ENCODE assay signal across 18 cellular contexts in the genomic region with DNA sequence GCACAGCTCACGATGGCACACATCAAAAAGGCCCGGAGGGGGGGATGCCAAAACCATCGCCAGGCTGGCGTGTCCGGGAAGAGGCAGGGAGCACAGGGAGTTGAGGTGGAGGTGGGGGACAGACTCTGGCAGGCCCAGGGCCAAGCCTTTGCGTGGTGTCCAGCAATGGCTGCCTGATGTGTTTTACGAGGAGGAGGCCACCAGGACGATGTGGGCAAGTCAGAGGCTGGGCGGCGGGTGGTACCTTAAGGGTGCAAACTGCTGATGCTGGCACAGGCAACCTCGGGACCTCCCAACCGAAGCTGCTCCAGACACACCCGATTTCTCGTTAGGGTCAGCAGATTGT. TPM values are rescaled to one million over a fixed set of nuclear protein-coding genes. Genes with fewer than 3 reads are reported as not detected.
DNase-seq lines count a peak whose midpoint lies in the region; ATAC-seq, FAIRE-seq and TF ChIP-seq lines count a peak whose summit lies in the region.
"Had no signal": no experiment of that assay in that cellular context is flagged by ENCODE, and none has a peak within 500 bp of the region (broad histone marks: within the 10 kb centered on the region; RNA-seq: fewer than 3 reads in every experiment).

No MANE protein-coding gene starts in this region.

- H3K27ac Mint-ChIP-seq in Caco-2 (ENCODE audit: unreplicated experiment) = peak overlapping the region; percentile 61
- no peak overlapping the region for H3K27ac Mint-ChIP-seq in activated T-cell treated with anti-CD3 and anti-CD28 coated beads, Interleukin-2, amount 50 U/mL, for 72 hours

- H3K4me1 ChIP-seq in Caco-2 (peaks cover 10% of the 10 kb centered on the region), trophoblast cell (ENCODE audit: control insufficient read depth in 1 of 2, insufficient read depth in 2 of 2, low read length in 2 of 2) (peaks cover 14 to 17% of the 10 kb centered on the region in 2 experiments), prostate gland (replicated peaks) (no peaks in the 10 kb centered on the region)

- H3K36me3 ChIP-seq in Caco-2 (ENCODE audit: control insufficient read depth, insufficient read depth, low read length) (no peaks in the 10 kb centered on the region; the same call in 1 of the 2 replicates), trophoblast cell (ENCODE audit: control insufficient read depth in 1 of 2, insufficient read depth in 2 of 2, low read length in 2 of 2) (peaks cover 19 to 30% of the 10 kb centered on the region in 2 experiments), prostate gland (no peaks in the 10 kb centered on the region)

- peak in 1 of 2 experiments; percentile 19 for DNase-seq in Caco-2
- peak; percentile 35 for DNase-seq in islet precursor cell
- DNase-seq in trophoblast cell = no peak
- no peak for DNase-seq in D721Med (ENCODE audit: insufficient read length, low spot score)
- DNase-seq in prostate gland (ENCODE audit: low spot score) = no peak
- no peak for DNase-seq in DMS114 treated with DMSO at 0.1 percent for 48 hours (lab: John Stamatoyannopoulos, UW; ENCODE audit: unreplicated experiment)
- no peak for DNase-seq in activated T-cell treated with anti-CD3 and anti-CD28 coated beads, Interleukin-2, amount 50 U/mL, for 72 hours
- DNase-seq: COR-L47; GM23248; KG1; NCI-H1436 treated with DMSO at 0.1 percent for 48 hours; NCI-H2029 treated with DMSO at 0.1 percent for 48 hours; NCI-H2171 treated with DMSO at 0.1 percent for 48 hours; NCI-H446 treated with DMSO at 0.1 percent for 48 hours; NK-92 treated with Interleukin-12 subunit alpha and Interleukin-12 subunit beta, amount 100 ng/mL, for 24 hours; RPMI8226 had no signal

- H3K9ac ChIP-seq in trophoblast cell (ENCODE audit: low read length) = no peak overlapping the region
- H3K9ac ChIP-seq: GM23248 had no signal

- intact Hi-C loops in Caco-2 (cut with micrococcal nuclease; ENCODE audit: unreplicated experiment) (no loop called here), prostate gland (cut with DNase I) (no loop called here)

- H3K4me3 ChIP-seq in Caco-2 (ENCODE audit: low read depth, low read length) = no peak overlapping the region
- H3K4me3 ChIP-seq in trophoblast cell (ENCODE audit: low read depth, low read length) = no peak overlapping the region
- H3K4me3 ChIP-seq in prostate gland = no peak overlapping the region
- H3K4me3 ChIP-seq: GM23248 had no signal

- no peaks in the 10 kb centered on the region for H3K9me3 Mint-ChIP-seq in Caco-2 (ENCODE audit: unreplicated experiment)
- no peaks in the 10 kb centered on the region for H3K9me3 Mint-ChIP-seq in activated T-cell treated with anti-CD3 and anti-CD28 coated beads, Interleukin-2, amount 50 U/mL, for 72 hours

- no peak overlapping the region for H2AK5ac ChIP-seq in trophoblast cell (ENCODE audit: low read length)

- no peak overlapping the region for H2BK5ac ChIP-seq in trophoblast cell (ENCODE audit: low read depth, low read length, poor library complexity)

- peak overlapping the region; percentile 89 for H3K4ac ChIP-seq in trophoblast cell (ENCODE audit: low read depth, low read length)

- H3K4me2 ChIP-seq in trophoblast cell (ENCODE audit: low read length) = no peak overlapping the region

- CTCF ChIA-PET in Caco-2 (lab: Charles Lee) = no interaction called here

- no peak for FAIRE-seq in D721Med (lab: Jason Lieb, UNC)

- no peak overlapping the region for H4K12ac ChIP-seq in trophoblast cell (ENCODE audit: low read depth, low read length)

- no peak overlapping the region for H4K91ac ChIP-seq in trophoblast cell (ENCODE audit: low read depth, low read length)

- no peak overlapping the region for H3K14ac ChIP-seq in trophoblast cell (ENCODE audit: low read length)

- no peak overlapping the region for H2BK120ac ChIP-seq in trophoblast cell (ENCODE audit: insufficient read depth, low read length, poor library complexity)

- peaks cover 11% of the 10 kb centered on the region for H3K4me1 Mint-ChIP-seq in Caco-2 (ENCODE audit: low read depth, unreplicated experiment)
- no peaks in the 10 kb centered on the region for H3K4me1 Mint-ChIP-seq in activated T-cell treated with anti-CD3 and anti-CD28 coated beads, Interleukin-2, amount 50 U/mL, for 72 hours (ENCODE audit: low read depth)

- no CpG with 5 or more reads among the region's 14 CpGs for WGBS in trophoblast cell (ENCODE audit: extremely low coverage, insufficient coverage, insufficient read length)
- 79% methylated on average over 14 of the region's 14 CpGs for WGBS in prostate gland

- H3K36me3 Mint-ChIP-seq in Caco-2 (ENCODE audit: insufficient read depth, unreplicated experiment) = peaks cover 16% of the 10 kb centered on the region
- H3K36me3 Mint-ChIP-seq in activated T-cell treated with anti-CD3 and anti-CD28 coated beads, Interleukin-2, amount 50 U/mL, for 72 hours (ENCODE audit: insufficient read depth in 2 of 2) = no peaks in the 10 kb centered on the region

- H3K9me3 ChIP-seq in Caco-2 (no peaks in the 10 kb centered on the region), trophoblast cell (ENCODE audit: insufficient read depth, low read depth, low read length) (no peaks in the 10 kb centered on the region), prostate gland (no peaks in the 10 kb centered on the region)

- no peak for ATAC-seq in activated T-cell treated with anti-CD3 and anti-CD28 coated beads, Interleukin-2, amount 50 U/mL, for 72 hours (replicated peaks in 1 of 2)
- ATAC-seq: HCT116 had no signal

- no peak overlapping the region for H3K18ac ChIP-seq in trophoblast cell (ENCODE audit: low read length)

- H3K27me3 ChIP-seq in Caco-2 (replicated peaks; ENCODE audit: control insufficient read depth, insufficient read depth, low read length) (no peaks in the 10 kb centered on the region), trophoblast cell (ENCODE audit: insufficient read depth, low read length) (no peaks in the 10 kb centered on the region), prostate gland (replicated peaks; ENCODE audit: insufficient read depth) (no peaks in the 10 kb centered on the region)

- no TSS peak for BruUV-seq in Caco-2 (replicated peaks; lab: Mats Ljungman, UMichigan)

- POLR2A ChIA-PET in Caco-2 (lab: Charles Lee) = no interaction called here

- peaks cover 71% of the 10 kb centered on the region for H3K79me2 ChIP-seq in trophoblast cell (ENCODE audit: control insufficient read depth, insufficient read depth, low read length, poor library complexity)

- H3K4me3 Mint-ChIP-seq in Caco-2 (ENCODE audit: unreplicated experiment) = no peak overlapping the region
- H3K4me3 Mint-ChIP-seq in activated T-cell treated with anti-CD3 and anti-CD28 coated beads, Interleukin-2, amount 50 U/mL, for 72 hours = no peak overlapping the region

- no peaks in the 10 kb centered on the region for H3K27me3 Mint-ChIP-seq in Caco-2 (ENCODE audit: insufficient read depth, unreplicated experiment)
- peaks cover 8% of the 10 kb centered on the region for H3K27me3 Mint-ChIP-seq in activated T-cell treated with anti-CD3 and anti-CD28 coated beads, Interleukin-2, amount 50 U/mL, for 72 hours (ENCODE audit: low read depth)

- H2BK12ac ChIP-seq in trophoblast cell (ENCODE audit: low read length) = no peak overlapping the region

- 0 out of 2 replicates have a peak overlapping the region, but pooled peaks have one; percentile 4 for H3K27ac ChIP-seq in VCaP
- H3K27ac ChIP-seq in trophoblast cell (ENCODE audit: low read depth, low read length) = no peak overlapping the region
- H3K27ac ChIP-seq in prostate gland = no peak overlapping the region
- H3K27ac ChIP-seq: GM23248 had no signal

- peaks cover 23% of the 10 kb centered on the region for H3K79me1 ChIP-seq in trophoblast cell (ENCODE audit: low read length)

- TF ChIP-seq CTCF in Caco-2 (IDR thresholded peaks at IDR 0.05; ENCODE audit: insufficient read depth in 1 of 2, low read depth in 1 of 2, low read length in 1 of 2, severe bottlenecking in 1 of 2, unreplicated experiment in 1 of 2) = no peak
- TF ChIP-seq CTCF in VCaP (conservative IDR thresholded peaks at IDR 0.05) = no peak
- TF ChIP-seq CTCF in D721Med (IDR thresholded peaks at IDR 0.05; ENCODE audit: insufficient read depth, missing control alignments) = no peak
- TF ChIP-seq CTCF in prostate gland (IDR thresholded peaks at IDR 0.05) = no peak

- TF ChIP-seq POLR2A in prostate gland (IDR thresholded peaks at IDR 0.05) = no peak

- H3K23ac ChIP-seq in trophoblast cell (ENCODE audit: low read length) = no peak overlapping the region

- H2AFZ ChIP-seq in trophoblast cell (ENCODE audit: insufficient read depth, low read length, poor library complexity) = no peak overlapping the region
- H2AFZ ChIP-seq: GM23248 had no signal

- no peak overlapping the region for H4K8ac ChIP-seq in trophoblast cell (ENCODE audit: low read depth, low read length)

RNA-seq across cellular contexts. Expression of a gene that starts 4.7 kb away (rescaled TPM):
- 51.8 and 55.3 TPM in 2 replicates for total RNA-seq in Caco-2 (2022)
- polyA plus RNA-seq in trophoblast cell (2013) = 54.6 and 55.9 TPM in 2 replicates
- 10 to 100 TPM; 13.5 to 19.5 TPM for total RNA-seq in prostate gland
- 1 to 10 TPM; 4.6 to 5.1 TPM for total RNA-seq in activated T-cell treated with anti-CD3 and anti-CD28 coated beads, Interleukin-2, amount 50 U/mL, for 72 hours

RNA-seq across cellular contexts. Expression of a gene that starts 37.9 kb away (rescaled TPM):
- total RNA-seq in Caco-2 (2022) (9.1 and 9.4 TPM in 2 replicates), prostate gland (10 to 100 TPM; 16.2 to 30.1 TPM)
- 7.4 and 8.4 TPM in 2 replicates for polyA plus RNA-seq in trophoblast cell (2013)
- total RNA-seq in activated T-cell treated with anti-CD3 and anti-CD28 coated beads, Interleukin-2, amount 50 U/mL, for 72 hours = 10 to 100 TPM in 1 of 2 donors, 1 to 10 TPM in 1; 6.3 to 10.3 TPM
